8 cellular contexts compared by ENCODE assay signal in genomic region chr12:92363295-92364146, GRCh38.
A peak's percentile ranks its signal among the peaks of the same experiment; 100 is the strongest.
DNase-seq lines count a peak whose midpoint lies in the region; ATAC-seq and TF ChIP-seq lines count a peak whose summit lies in the region.

No MANE protein-coding gene starts in this region.

- no peaks in the 10 kb centered on the region for H3K9me3 ChIP-seq in mesodermal cell (ENCODE audit: control insufficient read depth, low read length)
- H3K9me3 ChIP-seq in subcutaneous abdominal adipose tissue (ENCODE audit: control insufficient read depth in 5 of 5, low read length in 5 of 5): no peaks in the 10 kb centered on the region

- peak overlapping the region in 4 of 5 donors; percentile 31 to 72 (median 60) for H3K9ac ChIP-seq in subcutaneous abdominal adipose tissue (ENCODE audit: low read length in 5 of 5)

- peak overlapping the region; percentile 96 to 98 for H3K27ac Mint-ChIP-seq in T-cell

- no peaks in the 10 kb centered on the region for H3K36me3 ChIP-seq in mesodermal cell (ENCODE audit: control insufficient read depth, insufficient read depth, low read length)
- no peaks in the 10 kb centered on the region for H3K36me3 ChIP-seq in subcutaneous abdominal adipose tissue (ENCODE audit: control insufficient read depth in 5 of 5, insufficient read depth in 5 of 5, low read length in 5 of 5)

- CTCF ChIA-PET in T-cell (lab: Charles Lee): interaction anchor here (0.5 to 1.5 kb wide), 5 partner anchors 16 to 207 kb away, joined by 3 to 9 read pairs (median 4); no protein-coding TSS in a partner anchor

- WGBS in mesodermal cell (ENCODE audit: insufficient coverage in 2 of 2), 2 experiments: 49 to 81% methylated on average over 3 to 4 of the region's 11 CpGs

- ATAC-seq in HG03108 (IDR thresholded peaks at IDR 0.05; ENCODE audit: unreplicated experiment) (peak; percentile 60), T-cell (replicated peaks in 1 of 4) (peak; percentile 68 to 73 (median 70))

- peaks cover 13% of the 10 kb centered on the region for H3K36me3 Mint-ChIP-seq in T-cell

- H3K4me3 Mint-ChIP-seq in T-cell: peak overlapping the region; percentile 65 to 78 (median 69)

- H3K4me3 ChIP-seq in AG10803 (ENCODE audit: low read length): peak overlapping the region; percentile 37
- no peak overlapping the region for H3K4me3 ChIP-seq in cardiac fibroblast (replicated peaks in 1 of 2; ENCODE audit: low read depth in 2 of 2, low read length in 2 of 2)
- H3K4me3 ChIP-seq in mesodermal cell (ENCODE audit: extremely low read depth, insufficient read depth, low read length, poor library complexity, severe bottlenecking): no peak overlapping the region
- H3K4me3 ChIP-seq in subcutaneous abdominal adipose tissue (ENCODE audit: low read depth in 1 of 5, low read length in 5 of 5): peak overlapping the region; percentile 53 to 69 (median 55)

- H3K4me1 Mint-ChIP-seq in T-cell: peaks cover 67 to 74% (median 73%) of the 10 kb centered on the region in 3 donors

- H3K9me3 Mint-ChIP-seq in T-cell: peaks cover 0 to 29% (median 11%) of the 10 kb centered on the region in 3 donors

- POLR2A ChIA-PET in T-cell (lab: Charles Lee): interaction anchor here (0.6 to 2.6 kb wide), 14 partner anchors 11 to 1056 kb away, joined by 3 to 19 read pairs (median 4); partner anchors contain the start of gene BTG1 (in 2 of the 2)

- H3K27me3 ChIP-seq in subcutaneous abdominal adipose tissue (ENCODE audit: control insufficient read depth in 5 of 5, insufficient read depth in 4 of 5, low read length in 5 of 5): no peaks in the 10 kb centered on the region

- no peaks in the 10 kb centered on the region for H3K27me3 Mint-ChIP-seq in T-cell

- DNase-seq in AG10803 (ENCODE audit: low read depth) (peak; percentile 53), T-cell (peak; percentile 5 to 63 (median 40)), cardiac fibroblast (ENCODE audit: low read depth in 2 of 2) (peak; percentile 26 to 27), NCI-H510A (lab: John Stamatoyannopoulos, UW) (no peak)

- TF ChIP-seq POLR2A in GM18951 (IDR thresholded peaks at IDR 0.05; ENCODE audit: extremely low read depth, insufficient read depth, insufficient read length): peak; percentile 82

- in situ Hi-C loops in GM18951 (cut with MboI; ENCODE audit: low sequenced_read_pairs, unreplicated experiment): no loop called here

- peaks cover 13% of the 10 kb centered on the region for H3K4me1 ChIP-seq in mesodermal cell (ENCODE audit: control insufficient read depth, insufficient read depth, low read length, poor library complexity, severe bottlenecking)
- peaks cover 2 to 29% (median 24%) of the 10 kb centered on the region in 5 donors for H3K4me1 ChIP-seq in subcutaneous abdominal adipose tissue (ENCODE audit: control insufficient read depth in 5 of 5, insufficient read depth in 5 of 5, low read length in 5 of 5)

- H3K27ac ChIP-seq in mesodermal cell (ENCODE audit: low read depth, low read length, severe bottlenecking) (peak overlapping the region; percentile 51), subcutaneous abdominal adipose tissue (ENCODE audit: low read depth, low read length) (peak overlapping the region; percentile 66)

- TF ChIP-seq CTCF in AG10803 (conservative IDR thresholded peaks at IDR 0.05; ENCODE audit: low read length): no peak
- no peak for TF ChIP-seq CTCF in cardiac fibroblast (IDR thresholded peaks at IDR 0.05; ENCODE audit: low read depth, low read length)

Comparison
In these comparisons a context has a peak if more than half of its experiments do, and no peak if none do; other contexts are left out.
1. H3K4me3 ChIP-seq: peak in AG10803 (single experiment) and subcutaneous abdominal adipose tissue (5 of 5); none in cardiac fibroblast (0 of 2) and mesodermal cell (single experiment).